In the genomic region with DNA sequence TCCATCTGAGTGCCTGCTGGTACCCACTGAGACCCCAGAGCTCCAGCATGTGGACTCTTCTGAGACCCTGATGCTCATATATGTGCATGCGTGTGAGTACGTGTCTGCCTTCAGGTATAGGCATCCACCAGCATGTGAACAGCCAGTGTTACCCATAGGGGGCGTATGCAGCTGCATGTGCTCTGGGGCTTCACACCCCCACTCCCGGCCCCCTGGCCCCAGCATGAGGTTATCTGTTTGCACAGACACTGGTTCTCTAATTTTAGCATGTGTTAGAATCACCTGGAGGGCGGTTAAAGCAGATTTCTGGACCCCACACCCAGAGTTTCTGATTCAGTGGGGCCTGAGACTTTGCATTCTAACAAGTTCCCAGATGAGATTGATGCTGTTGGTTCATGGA, we compare ENCODE assay signal across 8 cellular contexts. TPM values are rescaled to one million over a fixed set of nuclear protein-coding genes. Genes with fewer than 3 reads are reported as not detected.
A peak's percentile ranks its signal among the peaks of the same experiment; 100 is the strongest.
DNase-seq lines count a peak whose midpoint lies in the region; ATAC-seq and TF ChIP-seq lines count a peak whose summit lies in the region.

No MANE protein-coding gene starts in this region.

- H3K4me2 ChIP-seq in OCI-LY1 (ENCODE audit: low read length) (no peak overlapping the region; the same call in 1 of the 2 replicates), neural progenitor cell (no peak overlapping the region)

- no peaks in the 10 kb centered on the region for H3K9me3 Mint-ChIP-seq in neural progenitor cell

- no peaks in the 10 kb centered on the region for H3K27me3 ChIP-seq in OCI-LY1 (ENCODE audit: insufficient read depth, low read length)
- H3K27me3 ChIP-seq in neural progenitor cell, result no peaks in the 10 kb centered on the region

- H3K9me2 ChIP-seq in OCI-LY1 (ENCODE audit: low read depth, low read length), result no peaks in the 10 kb centered on the region

- in situ Hi-C loops in astrocyte of the cerebellum (cut with HindIII; ENCODE audit: low sequenced_read_pairs), result no loop called here

- peaks cover 49% of the 10 kb centered on the region for H3K4me1 Mint-ChIP-seq in neural progenitor cell

- H3K9ac ChIP-seq in OCI-LY1 (ENCODE audit: low read length), result no peak overlapping the region
- H3K9ac ChIP-seq in neural progenitor cell, result no peak overlapping the region

- H2AFZ ChIP-seq in OCI-LY1 (ENCODE audit: low read length), result no peak overlapping the region
- H2AFZ ChIP-seq in neural progenitor cell (replicated peaks), result no peak overlapping the region

- peaks cover 8% of the 10 kb centered on the region for H3K27me3 Mint-ChIP-seq in neural progenitor cell (ENCODE audit: insufficient read depth, low read depth)

- TF ChIP-seq CTCF in GM12873 (IDR thresholded peaks at IDR 0.05; ENCODE audit: insufficient read depth, low read depth, low read length, missing control alignments), result peak; percentile 85
- TF ChIP-seq CTCF in OCI-LY1 (IDR thresholded peaks at IDR 0.05; ENCODE audit: low read length), result peak; percentile 92
- peak; percentile 41 for TF ChIP-seq CTCF in astrocyte of the cerebellum (IDR thresholded peaks at IDR 0.05; ENCODE audit: low read depth, low read length, missing control alignments)
- TF ChIP-seq CTCF in neural progenitor cell (IDR thresholded peaks at IDR 0.05), result peak; percentile 57

- peaks cover 12% of the 10 kb centered on the region for H3K4me1 ChIP-seq in OCI-LY1 (ENCODE audit: insufficient read depth, low read length, severe bottlenecking)
- peaks cover 34% of the 10 kb centered on the region for H3K4me1 ChIP-seq in neural progenitor cell

- H3K27ac ChIP-seq in OCI-LY1 (ENCODE audit: low read depth, low read length, poor library complexity, severe bottlenecking) (no peak overlapping the region), neural progenitor cell (no peak overlapping the region)

- H3K9me3 ChIP-seq in OCI-LY1 (ENCODE audit: low read length) (no peaks in the 10 kb centered on the region), neural progenitor cell (ENCODE audit: low read depth) (no peaks in the 10 kb centered on the region)

- H3K4me3 Mint-ChIP-seq in neural progenitor cell, result no peak overlapping the region

- H3K36me3 ChIP-seq in OCI-LY1 (ENCODE audit: insufficient read depth, low read length) (no peaks in the 10 kb centered on the region), neural progenitor cell (no peaks in the 10 kb centered on the region)

- no peak overlapping the region for H3K4me3 ChIP-seq in OCI-LY1 (ENCODE audit: low read depth, low read length, poor library complexity, severe bottlenecking)
- H3K4me3 ChIP-seq in astrocyte of the cerebellum (ENCODE audit: low read depth, low read length), result no peak overlapping the region
- no peak overlapping the region for H3K4me3 ChIP-seq in neural progenitor cell

- no peaks in the 10 kb centered on the region for H3K36me3 Mint-ChIP-seq in neural progenitor cell

- no peaks in the 10 kb centered on the region for H3K79me2 ChIP-seq in OCI-LY1 (ENCODE audit: insufficient read depth, low read length)
- no peaks in the 10 kb centered on the region for H3K79me2 ChIP-seq in neural progenitor cell (ENCODE audit: low read depth)

- no peaks in the 10 kb centered on the region for H4K20me1 ChIP-seq in OCI-LY1 (ENCODE audit: insufficient read depth, low read length)
- no peaks in the 10 kb centered on the region for H4K20me1 ChIP-seq in neural progenitor cell (ENCODE audit: low read depth)

- DNase-seq in astrocyte of the cerebellum (ENCODE audit: low read depth), result no peak
- peak; percentile 57 for DNase-seq in neural progenitor cell (ENCODE audit: low spot score)
- DNase-seq in AG08396 (ENCODE audit: low spot score), result no peak

- no peak overlapping the region for H3K27ac Mint-ChIP-seq in neural progenitor cell

- ATAC-seq in GM21528 (IDR thresholded peaks at IDR 0.05; ENCODE audit: low FRiP score, unreplicated experiment) (no peak), HG03521 (IDR thresholded peaks at IDR 0.05; ENCODE audit: unreplicated experiment) (no peak), HG02970 (IDR thresholded peaks at IDR 0.05; ENCODE audit: low FRiP score, unreplicated experiment) (no peak)

- no peaks in the 10 kb centered on the region for H3F3A ChIP-seq in OCI-LY1 (ENCODE audit: insufficient read depth, low read length)
- H3F3A ChIP-seq in neural progenitor cell (ENCODE audit: low read depth), result peaks cover 5% of the 10 kb centered on the region

RNA-seq across cellular contexts. Expression of gene CILP, which starts 0.8 kb away (rescaled TPM):
- 0.22 TPM in 1 of 2 replicates, not detected in the other for total RNA-seq in neural progenitor cell (ENCODE audit: low replicate concordance)

RNA-seq across cellular contexts. Expression of gene CLPX, which starts 27.0 kb away (rescaled TPM):
- 31.5 and 72.6 TPM in 2 replicates for total RNA-seq in neural progenitor cell (ENCODE audit: low replicate concordance)

Comparison
In these comparisons a context has a peak if more than half of its experiments do, and no peak if none do; other contexts are left out.
1. CTCF ChIP-seq: peak in every context shown above with its lines; median percentile 92 in OCI-LY1; 85 in GM12873; 57 in neural progenitor cell; 41 in astrocyte of the cerebellum.